19 cellular contexts compared by ENCODE assay signal in genomic region chr10:78313636-78314035, GRCh38.
DNase-seq lines count a peak whose midpoint lies in the region; ATAC-seq and TF ChIP-seq lines count a peak whose summit lies in the region.
"Had no signal": no experiment of that assay in that cellular context is flagged by ENCODE, and none has a peak within 500 bp of the region (broad histone marks: within the 10 kb centered on the region; RNA-seq: fewer than 3 reads in every experiment).

No MANE protein-coding gene starts in this region.

- peaks cover 4% of the 10 kb centered on the region for H3K27me3 Mint-ChIP-seq in H9 (ENCODE audit: low read depth)
- peaks cover 0 to 15% of the 10 kb centered on the region in 2 donors for H3K27me3 Mint-ChIP-seq in effector memory CD8-positive, alpha-beta T cell

- H3K27me3 ChIP-seq in H9 (ENCODE audit: insufficient read depth, low read length) (no peaks in the 10 kb centered on the region), colonic mucosa (no peaks in the 10 kb centered on the region), muscle layer of colon (ENCODE audit: control insufficient read depth in 1 of 2, insufficient read depth in 2 of 2, low read length in 2 of 2) (no peaks in the 10 kb centered on the region), left lung (no peaks in the 10 kb centered on the region)
- H3K27me3 ChIP-seq: BLaER1 treated with 17β-estradiol and CSF1 and Interleukin-3, amounts not matched to agents 10 nM and 100 nM had no signal

- H3K4me3 Mint-ChIP-seq in H9: no peak overlapping the region
- H3K4me3 Mint-ChIP-seq in effector memory CD8-positive, alpha-beta T cell: no peak overlapping the region
- H3K4me3 Mint-ChIP-seq: CD8-positive, alpha-beta memory T cell had no signal

- TF ChIP-seq CTCF in H9 (conservative IDR thresholded peaks at IDR 0.05): no peak
- no peak for TF ChIP-seq CTCF in colonic mucosa (IDR thresholded peaks at IDR 0.05)
- no peak for TF ChIP-seq CTCF in left lung (IDR thresholded peaks at IDR 0.05)

- H3K9me3 Mint-ChIP-seq in H9: no peaks in the 10 kb centered on the region; a peak in 2 of 5 replicates
- no peaks in the 10 kb centered on the region for H3K9me3 Mint-ChIP-seq in effector memory CD8-positive, alpha-beta T cell
- H3K9me3 Mint-ChIP-seq: CD8-positive, alpha-beta memory T cell had no signal

- H2AK5ac ChIP-seq in H9 (ENCODE audit: insufficient read length, low read length): no peak overlapping the region

- no peaks in the 10 kb centered on the region for H3K23me2 ChIP-seq in H9 (ENCODE audit: insufficient read length, low read depth, low read length, poor library complexity, severe bottlenecking)

- H3K4me3 ChIP-seq in colonic mucosa (no peak overlapping the region), muscle layer of colon (ENCODE audit: low read depth in 1 of 2, low read length in 2 of 2) (no peak overlapping the region), left lung (no peak overlapping the region)
- H3K4me3 ChIP-seq: A549; BLaER1 treated with 17β-estradiol and CSF1 and Interleukin-3, amounts not matched to agents 10 nM and 100 nM; GM12878 had no signal

- no peak overlapping the region for H2BK5ac ChIP-seq in H9 (ENCODE audit: insufficient read length, low read length)

- H3K9ac ChIP-seq in H9 (ENCODE audit: extremely low read depth, insufficient read length, low read length): no peak overlapping the region
- no peak overlapping the region for H3K9ac ChIP-seq in colonic mucosa (ENCODE audit: low read depth in 2 of 2, low read length in 2 of 2)
- no peak overlapping the region for H3K9ac ChIP-seq in muscle layer of colon (ENCODE audit: low read length)
- H3K9ac ChIP-seq: BLaER1 treated with 17β-estradiol and CSF1 and Interleukin-3, amounts not matched to agents 10 nM and 100 nM had no signal

- H2BK12ac ChIP-seq in H9 (ENCODE audit: insufficient read length, low read depth, low read length): no peak overlapping the region

- peaks cover 4% of the 10 kb centered on the region; the same call in 1 of the 2 replicates for H3K4me1 ChIP-seq in H9 (ENCODE audit: insufficient read depth, low read length)
- no peaks in the 10 kb centered on the region for H3K4me1 ChIP-seq in colonic mucosa
- H3K4me1 ChIP-seq in muscle layer of colon (ENCODE audit: insufficient read depth, low read length): peaks cover 61% of the 10 kb centered on the region
- no peaks in the 10 kb centered on the region for H3K4me1 ChIP-seq in left lung
- H3K4me1 ChIP-seq: BLaER1 treated with 17β-estradiol and CSF1 and Interleukin-3, amounts not matched to agents 10 nM and 100 nM had no signal

- H3K9me3 ChIP-seq in H9 (ENCODE audit: control insufficient read depth, low read depth, low read length) (no peaks in the 10 kb centered on the region), colonic mucosa (no peaks in the 10 kb centered on the region), muscle layer of colon (ENCODE audit: low read length) (no peaks in the 10 kb centered on the region), left lung (no peaks in the 10 kb centered on the region)
- H3K9me3 ChIP-seq: BLaER1 treated with 17β-estradiol and CSF1 and Interleukin-3, amounts not matched to agents 10 nM and 100 nM had no signal

- H2BK20ac ChIP-seq in H9 (ENCODE audit: low read depth, low read length, poor library complexity, severe bottlenecking): no peak overlapping the region

- no peak overlapping the region for H4K5ac ChIP-seq in H9 (ENCODE audit: insufficient read length, low read depth, low read length)

- H2BK120ac ChIP-seq in H9 (ENCODE audit: low read depth, low read length, poor library complexity, severe bottlenecking): no peak overlapping the region

- H3K79me2 ChIP-seq in H9 (ENCODE audit: insufficient read depth, low read length): 0 out of 2 replicates have a peak, but pooled peaks cover 2% of the 10 kb centered on the region

- peak; percentile 8 for DNase-seq in H9
- DNase-seq in colonic mucosa: peak; percentile 7
- peak; percentile 9 for DNase-seq in sciatic nerve (ENCODE audit: low spot score)
- no peak for DNase-seq in NCI-H1092 treated with DMSO at 0.1 percent for 48 hours (lab: John Stamatoyannopoulos, UW)
- no peak for DNase-seq in left lung
- no peak for DNase-seq in effector memory CD8-positive, alpha-beta T cell
- DNase-seq: CD8-positive, alpha-beta memory T cell; DND-41; KBM-7; MV-4-11; NCI-H1436; NCI-H2029; NCI-H774; RPMI8226 had no signal

- H3K14ac ChIP-seq in H9 (ENCODE audit: insufficient read depth, low read length): no peak overlapping the region

- no peak overlapping the region for H3K27ac Mint-ChIP-seq in H9
- H3K27ac Mint-ChIP-seq in effector memory CD8-positive, alpha-beta T cell: no peak overlapping the region
- H3K27ac Mint-ChIP-seq: CD8-positive, alpha-beta memory T cell had no signal

- no peak overlapping the region for H3K56ac ChIP-seq in H9 (ENCODE audit: insufficient read length, low read depth, low read length)

- no peak overlapping the region for H3K4ac ChIP-seq in H9 (ENCODE audit: low read depth, low read length)

- H3K4me2 ChIP-seq in H9 (ENCODE audit: insufficient read depth, insufficient read length, low read length): no peak overlapping the region
- H3K4me2 ChIP-seq: A549; BLaER1 treated with 17β-estradiol and CSF1 and Interleukin-3, amounts not matched to agents 10 nM and 100 nM had no signal

- no peak overlapping the region for H2BK15ac ChIP-seq in H9 (ENCODE audit: low read depth, low read length)

- no peaks in the 10 kb centered on the region for H3K79me1 ChIP-seq in H9 (ENCODE audit: insufficient read depth, low read depth, low read length, poor library complexity, severe bottlenecking)

- no peak overlapping the region for H3K18ac ChIP-seq in H9 (ENCODE audit: insufficient read length, low read depth, low read length)

- intact Hi-C loops in colonic mucosa (cut with DNase I): no loop called here
- intact Hi-C loops in sciatic nerve (cut with DNase I): no loop called here
- intact Hi-C loops in left lung (cut with DNase I): no loop called here

- H4K8ac ChIP-seq in H9 (replicated peaks; ENCODE audit: insufficient read length, low read depth, low read length): no peak overlapping the region

- H3K4me1 Mint-ChIP-seq in H9: peaks cover 16% of the 10 kb centered on the region in 2 experiments
- H3K4me1 Mint-ChIP-seq in effector memory CD8-positive, alpha-beta T cell (ENCODE audit: low read depth in 2 of 2): no peaks in the 10 kb centered on the region
- H3K4me1 Mint-ChIP-seq: CD8-positive, alpha-beta memory T cell had no signal

- no peak overlapping the region for H2AFZ ChIP-seq in H9 (ENCODE audit: low read length)

- no CpG with 5 or more reads among the region's 3 CpGs for WGBS in H9 (ENCODE audit: extremely low coverage, insufficient read length, low lambda C conversion rate)

- H4K91ac ChIP-seq in H9 (ENCODE audit: insufficient read length, low read depth, low read length): no peak overlapping the region

- no peaks in the 10 kb centered on the region for H4K20me1 ChIP-seq in H9 (ENCODE audit: control insufficient read depth, insufficient read depth, insufficient read length)
- H4K20me1 ChIP-seq: BLaER1 treated with 17β-estradiol and CSF1 and Interleukin-3, amounts not matched to agents 10 nM and 100 nM had no signal

- no peaks in the 10 kb centered on the region for H3K36me3 Mint-ChIP-seq in H9 (ENCODE audit: insufficient read depth in 1 of 3, low read depth in 3 of 3)
- H3K36me3 Mint-ChIP-seq in effector memory CD8-positive, alpha-beta T cell (ENCODE audit: insufficient read depth): no peaks in the 10 kb centered on the region

- no peaks in the 10 kb centered on the region for H3K36me3 ChIP-seq in colonic mucosa
- no peaks in the 10 kb centered on the region for H3K36me3 ChIP-seq in muscle layer of colon (ENCODE audit: insufficient read depth, low read length)
- H3K36me3 ChIP-seq in left lung: no peaks in the 10 kb centered on the region
- H3K36me3 ChIP-seq: BLaER1 treated with 17β-estradiol and CSF1 and Interleukin-3, amounts not matched to agents 10 nM and 100 nM had no signal

- H3K27ac ChIP-seq in H9 (ENCODE audit: insufficient read length, low read depth, low read length): no peak overlapping the region
- no peak overlapping the region for H3K27ac ChIP-seq in colonic mucosa
- peak overlapping the region; percentile 57 for H3K27ac ChIP-seq in muscle layer of colon (ENCODE audit: low read depth, low read length)
- H3K27ac ChIP-seq in left lung: no peak overlapping the region
- H3K27ac ChIP-seq: A549; BLaER1 treated with 17β-estradiol and CSF1 and Interleukin-3, amounts not matched to agents 10 nM and 100 nM had no signal

- no peak overlapping the region for H3T11ph ChIP-seq in H9 (ENCODE audit: low read length)

- ATAC-seq in sciatic nerve (no peak), GM18519 (IDR thresholded peaks at IDR 0.05; ENCODE audit: low FRiP score, unreplicated experiment) (no peak), left lung (no peak)
- ATAC-seq in effector memory CD8-positive, alpha-beta T cell (replicated peaks): no peak
- ATAC-seq: A549, GM12878 had no signal

- no peak overlapping the region for H3K23ac ChIP-seq in H9 (ENCODE audit: insufficient read length, low read depth, low read length)

Comparison
In these comparisons a context has a peak if more than half of its experiments do, and no peak if none do; other contexts are left out.
1. DNase-seq: peak in H9 (single experiment), colonic mucosa (single experiment) and sciatic nerve (single experiment); none in NCI-H1092 treated with DMSO at 0.1 percent for 48 hours (single experiment), left lung (0 of 2) and effector memory CD8-positive, alpha-beta T cell (0 of 3).